14 cellular contexts compared by ENCODE assay signal in the genomic region with DNA sequence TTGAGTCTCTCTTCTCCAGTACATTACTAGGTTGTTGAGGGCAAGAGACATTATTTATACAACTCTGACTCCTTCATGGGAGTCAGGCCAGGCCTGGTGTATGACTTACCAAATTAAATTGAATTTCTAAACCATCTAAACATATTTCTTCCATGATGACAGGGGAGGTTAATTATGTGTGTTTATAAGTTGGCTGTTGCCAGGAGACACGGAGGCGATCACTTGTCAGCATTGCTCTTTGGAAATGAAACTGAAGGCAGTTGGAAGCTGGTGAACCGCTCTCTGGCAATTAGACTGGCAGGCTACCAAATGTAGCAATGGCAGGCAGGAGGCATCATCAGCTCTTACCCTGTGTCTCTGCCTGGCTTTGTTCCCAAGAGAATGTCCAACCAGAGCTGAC.
A peak's percentile ranks its signal among the peaks of the same experiment; 100 is the strongest.
DNase-seq lines count a peak whose midpoint lies in the region; ATAC-seq and TF ChIP-seq lines count a peak whose summit lies in the region.
"Had no signal": no experiment of that assay in that cellular context is flagged by ENCODE, and none has a peak within 500 bp of the region (broad histone marks: within the 10 kb centered on the region; RNA-seq: fewer than 3 reads in every experiment).

No MANE protein-coding gene starts in this region.

- no peak overlapping the region for H3K4me3 ChIP-seq in AG04449 (ENCODE audit: low read depth, low read length)
- H3K4me3 ChIP-seq: K562, thyroid gland had no signal

- TF ChIP-seq CTCF in AG04449 (IDR thresholded peaks at IDR 0.05; ENCODE audit: insufficient read depth, low read length, missing control alignments), result no peak

- CTCF ChIA-PET in AG04449 (lab: Yijun Ruan, JAX), result interaction anchor here (0.8 to 3.2 kb wide), 7 partner anchors 9 to 268 kb away, joined by 3 to 23 read pairs (median 5); a partner anchor contains a TSS

- POLR2A ChIA-PET in AG04449 (lab: Yijun Ruan, JAX), result interaction anchor here (0.8 to 2.0 kb wide), 3 partner anchors 13 to 143 kb away, joined by 3 to 5 read pairs (median 3); no protein-coding TSS in a partner anchor

- peak; percentile 24 for DNase-seq in AG04449 (ENCODE audit: low read depth, low spot score)
- DNase-seq in GM04503 (ENCODE audit: low read depth), result peak; percentile 95
- peak; percentile 48 for DNase-seq in SK-N-DZ (ENCODE audit: low spot score)
- DNase-seq in hepatic stellate cell (ENCODE audit: low spot score), result peak; percentile 40
- DNase-seq in COLO829 (ENCODE audit: low spot score), result no peak
- no peak for DNase-seq in KG1 (lab: John Stamatoyannopoulos, UW)
- DNase-seq: activated CD4-positive, alpha-beta T cell treated with anti-CD3 and anti-CD28 coated beads for 1 hour; central memory CD4-positive, alpha-beta T cell; NK-92 treated with Interleukin-12 subunit alpha and Interleukin-12 subunit beta, amount 100 ng/mL, for 24 hours; thyroid gland had no signal

- ATAC-seq in GM19467 (IDR thresholded peaks at IDR 0.05; ENCODE audit: unreplicated experiment), result no peak
- no peak for ATAC-seq in HG03135 (IDR thresholded peaks at IDR 0.05; ENCODE audit: unreplicated experiment)
- ATAC-seq: K562, SK-N-SH treated with all-trans-retinoic acid at 6 μM for 48 hours had no signal

Comparison
In these comparisons a context has a peak if more than half of its experiments do, and no peak if none do; other contexts are left out.
1. DNase-seq: peak in AG04449 (single experiment), GM04503 (single experiment), SK-N-DZ (single experiment) and hepatic stellate cell (single experiment); none in COLO829 (single experiment) and KG1 (single experiment).